In the genomic region with DNA sequence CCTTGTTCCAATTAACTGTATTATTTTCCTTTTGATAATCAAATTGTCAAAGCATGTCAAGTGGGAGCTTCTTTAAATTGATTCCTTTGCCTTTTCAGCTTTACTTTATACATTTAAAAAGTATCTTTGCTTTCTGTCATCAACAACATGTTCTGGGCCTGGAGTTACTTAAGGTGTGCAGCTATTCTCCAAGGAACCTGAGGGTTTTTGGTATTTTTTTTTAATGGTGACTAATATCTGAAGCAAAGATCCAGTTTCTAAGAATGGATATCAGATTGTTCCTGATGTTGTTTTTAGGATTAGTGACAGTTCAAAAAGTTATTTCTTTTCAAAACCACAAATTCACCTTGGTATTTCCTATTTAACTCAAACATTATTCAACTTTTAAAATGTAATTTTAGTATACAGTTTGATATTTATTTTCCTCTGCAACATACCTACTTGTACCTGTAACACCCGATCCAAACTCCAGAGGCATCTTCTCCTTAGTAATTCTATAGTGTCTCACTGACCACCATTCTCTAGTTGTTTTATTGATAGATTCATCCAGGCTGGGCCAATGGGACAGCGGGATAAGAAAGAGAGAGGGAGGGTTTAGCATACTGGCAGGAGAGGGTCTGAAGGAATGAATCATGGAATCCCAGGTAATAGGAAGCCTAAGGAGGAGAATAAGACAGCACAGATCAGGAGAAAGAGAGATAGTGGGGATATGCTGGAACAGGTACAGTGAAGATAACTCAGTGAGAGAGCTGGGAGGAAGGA, we compare ENCODE assay signal across 1 cellular context.
TF ChIP-seq lines count a peak whose summit lies in the region.

No MANE protein-coding gene starts in this region.

TF ChIP-seq in endothelial cell of umbilical vein, 7 proteins besides CTCF, POLR2A, EP300 and RAD21:
- TF ChIP-seq MYC (IDR thresholded peaks at IDR 0.05; ENCODE audit: low read depth, low read length): no peak
- TF ChIP-seq, protein P1, sequence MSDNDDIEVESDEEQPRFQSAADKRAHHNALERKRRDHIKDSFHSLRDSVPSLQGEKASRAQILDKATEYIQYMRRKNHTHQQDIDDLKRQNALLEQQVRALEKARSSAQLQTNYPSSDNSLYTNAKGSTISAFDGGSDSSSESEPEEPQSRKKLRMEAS (IDR thresholded peaks at IDR 0.05; ENCODE audit: insufficient read depth, insufficient read length): no peak
- TF ChIP-seq EZH2 (IDR thresholded peaks at IDR 0.05; ENCODE audit: borderline replicate concordance, low read depth, low read length, severe bottlenecking): no peak
- TF ChIP-seq POLR2AphosphoS5 (IDR thresholded peaks at IDR 0.05; ENCODE audit: insufficient read depth, low read depth, low read length): no peak
- TF ChIP-seq GATA2 (IDR thresholded peaks at IDR 0.05; ENCODE audit: insufficient read depth, insufficient read length, low read depth, low read length): no peak
- no peak for TF ChIP-seq JUN (IDR thresholded peaks at IDR 0.05; ENCODE audit: borderline replicate concordance, insufficient read depth, insufficient read length, low read depth)
- no peak for TF ChIP-seq FOS (IDR thresholded peaks at IDR 0.05; ENCODE audit: borderline replicate concordance, insufficient read depth, low read length)
TF ChIP-seq in endothelial cell of umbilical vein: peak in this region for 0.
